Comparison of ENCODE assay signal across 10 cellular contexts in the genomic region with DNA sequence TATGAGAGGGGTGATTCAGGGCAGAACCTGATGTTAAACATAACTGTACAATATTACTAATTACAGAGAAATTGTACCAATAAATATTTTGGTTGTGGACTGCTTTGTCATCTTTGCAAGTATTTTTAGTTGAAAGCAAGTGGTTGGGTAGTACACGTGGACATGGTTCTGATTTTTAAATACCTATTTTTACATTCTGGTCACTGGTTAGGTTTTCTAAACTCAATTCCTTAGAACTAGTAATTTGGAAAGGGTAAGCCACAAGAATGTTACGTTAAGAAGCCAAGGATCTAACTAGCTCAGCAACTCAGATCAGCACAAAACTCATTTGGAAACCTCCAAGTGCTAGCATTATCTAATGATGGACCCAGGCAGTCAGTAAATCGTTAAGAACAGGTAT. TPM values are rescaled to one million over a fixed set of nuclear protein-coding genes. Genes with fewer than 3 reads are reported as not detected.
A peak's percentile ranks its signal among the peaks of the same experiment; 100 is the strongest.
DNase-seq lines count a peak whose midpoint lies in the region; ATAC-seq, FAIRE-seq and TF ChIP-seq lines count a peak whose summit lies in the region.
"Had no signal": no experiment of that assay in that cellular context is flagged by ENCODE, and none has a peak within 500 bp of the region (broad histone marks: within the 10 kb centered on the region; RNA-seq: fewer than 3 reads in every experiment).

No MANE protein-coding gene starts in this region.

- TF ChIP-seq CTCF in K562 (IDR thresholded peaks at IDR 0.05 in 2 of 3, conservative IDR thresholded peaks at IDR 0.05 in 1 of 3; ENCODE audit: insufficient read depth in 2 of 3, low read depth in 1 of 3, low read length in 3 of 3) (no peak), psoas muscle (IDR thresholded peaks at IDR 0.05) (no peak)

- H2AFZ ChIP-seq in GM23248 (peak overlapping the region; percentile 98), K562 (ENCODE audit: low read depth, low read length) (no peak overlapping the region)

- H3K36me3 Mint-ChIP-seq in naive thymus-derived CD4-positive, alpha-beta T cell: peaks cover 0 to 6% (median 3%) of the 10 kb centered on the region in 5 donors

- H3K27ac Mint-ChIP-seq in naive thymus-derived CD4-positive, alpha-beta T cell: peak overlapping the region in 7 of 9 donors; percentile 32 to 85 (median 62)

- H3K9me3 Mint-ChIP-seq in naive thymus-derived CD4-positive, alpha-beta T cell: peaks cover 0 to 22% (median 10%) of the 10 kb centered on the region in 11 donors

- peaks cover 39% of the 10 kb centered on the region for H3F3A ChIP-seq in GM23248 (ENCODE audit: insufficient read depth)

- no peak for TF ChIP-seq EP300 in K562 (IDR thresholded peaks at IDR 0.05; ENCODE audit: low read length)

- H3K4me1 ChIP-seq in GM23248 (ENCODE audit: insufficient read depth): peaks cover 26% of the 10 kb centered on the region
- H3K4me1 ChIP-seq in K562 (replicated peaks in 1 of 2; ENCODE audit: control insufficient read depth in 2 of 2, insufficient read depth in 2 of 2, low read length in 2 of 2): peaks cover 3 to 16% of the 10 kb centered on the region in 2 experiments; a peak in 3 of 5 replicates
- peaks cover 0 to 6% of the 10 kb centered on the region in 2 donors for H3K4me1 ChIP-seq in naive thymus-derived CD4-positive, alpha-beta T cell (ENCODE audit: control insufficient read depth in 2 of 2, insufficient read depth in 2 of 2, low read length in 2 of 2)
- H3K4me1 ChIP-seq in psoas muscle: no peaks in the 10 kb centered on the region

- POLR2A ChIA-PET in K562 (lab: Yijun Ruan, JAX): interaction anchor here (0.6 to 1.0 kb wide), 2 partner anchors 10 to 38 kb away, joined by 3 to 7 read pairs; no protein-coding TSS in a partner anchor
- POLR2A ChIA-PET in naive thymus-derived CD4-positive, alpha-beta T cell (lab: Charles Lee): interaction anchor here (0.8 kb wide), 1 partner anchor 9 kb away, joined by 4 read pairs; no protein-coding TSS in a partner anchor

- 4 to 5% methylated on average over 3 of the region's 3 CpGs for WGBS in GM23248 (ENCODE audit: low coverage in 1 of 2, low lambda C conversion rate in 2 of 2, missing lambda C conversion rate in 2 of 2), 2 experiments
- WGBS in K562 (ENCODE audit: insufficient coverage, low coverage, missing lambda C conversion rate): 4% methylated on average over 3 of the region's 3 CpGs
- WGBS in psoas muscle, 3 donors: 51 to 73% (median 60%) methylated on average over 3 of the region's 3 CpGs

- H3K4me2 ChIP-seq in GM23248 (ENCODE audit: unreplicated experiment) (peak overlapping the region; percentile 95), K562 (ENCODE audit: insufficient read depth, low read length) (no peak overlapping the region)

- H3K4me3 Mint-ChIP-seq in naive thymus-derived CD4-positive, alpha-beta T cell: peak overlapping the region in 1 of 10 donors; percentile 92

- H3K4me1 Mint-ChIP-seq in naive thymus-derived CD4-positive, alpha-beta T cell: peaks cover 8 to 27% (median 25%) of the 10 kb centered on the region in 7 donors

- H3K9me3 ChIP-seq in GM23248 (ENCODE audit: low read depth) (no peaks in the 10 kb centered on the region), K562 (replicated peaks; ENCODE audit: control insufficient read depth, insufficient read depth, low read depth, low read length) (no peaks in the 10 kb centered on the region), psoas muscle (peaks cover 8% of the 10 kb centered on the region)
- peaks cover 0 to 8% (median 0%) of the 10 kb centered on the region in 3 experiments for H3K9me3 ChIP-seq in naive thymus-derived CD4-positive, alpha-beta T cell (ENCODE audit: control insufficient read depth in 2 of 3, low read length in 3 of 3)

- intact Hi-C loops in K562 (cut with micrococcal nuclease) (loop anchor here (5.0 kb wide), 1 partner anchor 57 kb away; no protein-coding TSS in a partner anchor), psoas muscle (cut with DNase I) (loop anchor here in 1 of 2 donors (5.0 kb wide), 1 partner anchor 57 kb away; no protein-coding TSS in a partner anchor)
- intact Hi-C loops in naive thymus-derived CD4-positive, alpha-beta T cell (cut with micrococcal nuclease): loop anchor here (5.0 to 10.0 kb wide), 5 partner anchors 57 to 926 kb away; partner anchors contain the start of gene AKAP7 (in 1 of the 2)

- H3K79me2 ChIP-seq in GM23248 (ENCODE audit: insufficient read depth) (peaks cover 47% of the 10 kb centered on the region), K562 (ENCODE audit: control insufficient read depth, insufficient read depth, low read length) (peaks cover 49% of the 10 kb centered on the region)

- TF ChIP-seq POLR2A in K562 (conservative IDR thresholded peaks at IDR 0.05): no peak

- ATAC-seq in K562: no peak
- no peak for ATAC-seq in naive thymus-derived CD4-positive, alpha-beta T cell
- ATAC-seq in psoas muscle: no peak
- no peak for ATAC-seq in HG03469 (IDR thresholded peaks at IDR 0.05; ENCODE audit: unreplicated experiment)
- ATAC-seq in GM18498 (IDR thresholded peaks at IDR 0.05; ENCODE audit: unreplicated experiment): no peak

- peak; percentile 10 for DNase-seq in AG08396 (ENCODE audit: low spot score)
- peak; percentile 48 for DNase-seq in GM23248
- DNase-seq in K562 (ENCODE audit: extremely low read depth in 1 of 4, low spot score in 3 of 4): no peak
- DNase-seq in naive thymus-derived CD4-positive, alpha-beta T cell: no peak
- no peak for DNase-seq in psoas muscle
- DNase-seq in foreskin melanocyte: no peak
- DNase-seq: CD8-positive, alpha-beta memory T cell had no signal

- TF ChIP-seq RAD21 in K562 (CRISPR knock-in tag; conservative IDR thresholded peaks at IDR 0.05 in 1 of 2, IDR thresholded peaks at IDR 0.05 in 1 of 2): no peak

- FAIRE-seq in K562 (lab: Jason Lieb, UNC): no peak
- FAIRE-seq: urothelium cell line had no signal

- H3K27me3 ChIP-seq in GM23248 (replicated peaks; ENCODE audit: insufficient read depth) (no peaks in the 10 kb centered on the region), K562 (ENCODE audit: control insufficient read depth in 2 of 2, insufficient read depth in 2 of 2, low read length in 2 of 2) (no peaks in the 10 kb centered on the region), psoas muscle (ENCODE audit: insufficient read depth in 3 of 3, low read length in 2 of 3) (no peaks in the 10 kb centered on the region)
- no peaks in the 10 kb centered on the region for H3K27me3 ChIP-seq in naive thymus-derived CD4-positive, alpha-beta T cell (ENCODE audit: control insufficient read depth in 2 of 2, insufficient read depth in 2 of 2, low read length in 2 of 2)

- CTCF ChIA-PET in K562 (lab: Yijun Ruan, JAX; ENCODE audit: low intra/inter-chr PET ratio): no interaction called here
- CTCF ChIA-PET in naive thymus-derived CD4-positive, alpha-beta T cell (lab: Charles Lee): interaction anchor here (1.0 kb wide), 1 partner anchor 175 kb away, joined by 3 read pairs; no protein-coding TSS in a partner anchor

- H3K9ac ChIP-seq in GM23248 (peak overlapping the region; percentile 82), K562 (ENCODE audit: insufficient read depth in 1 of 2, low read depth in 2 of 2, low read length in 2 of 2) (no peak overlapping the region)

- no TSS peak for BruUV-seq in K562 (replicated peaks; lab: Mats Ljungman, UMichigan)

- peak overlapping the region; percentile 87 for H3K4me3 ChIP-seq in GM23248
- no peak overlapping the region for H3K4me3 ChIP-seq in K562
- H3K4me3 ChIP-seq in naive thymus-derived CD4-positive, alpha-beta T cell (ENCODE audit: low read length): no peak overlapping the region
- no peak overlapping the region for H3K4me3 ChIP-seq in psoas muscle

- H4K20me1 ChIP-seq in GM23248 (ENCODE audit: insufficient read depth): no peaks in the 10 kb centered on the region
- no peaks in the 10 kb centered on the region for H4K20me1 ChIP-seq in K562 (replicated peaks; ENCODE audit: control insufficient read depth, insufficient read depth, low read length)

- no peaks in the 10 kb centered on the region for H3K9me2 ChIP-seq in GM23248 (ENCODE audit: insufficient read depth)

- in situ Hi-C loops in GM23248 (cut with MboI) (no loop called here), K562 (cut with MboI) (no loop called here)

- H3K27me3 Mint-ChIP-seq in naive thymus-derived CD4-positive, alpha-beta T cell: peaks cover 0 to 29% (median 0%) of the 10 kb centered on the region in 5 donors

- H3K27ac ChIP-seq in GM23248 (peak overlapping the region; percentile 54), K562 (ENCODE audit: extremely low read depth, low read depth, low read length) (peak overlapping the region; percentile 21; the same call in 1 of the 3 replicates), psoas muscle (no peak overlapping the region)
- no peak overlapping the region for H3K27ac ChIP-seq in naive thymus-derived CD4-positive, alpha-beta T cell (ENCODE audit: low read depth, low read length)

- no peaks in the 10 kb centered on the region for H3K9me1 ChIP-seq in K562 (ENCODE audit: control insufficient read depth, insufficient read depth, low read length)

- no peaks in the 10 kb centered on the region for H3K36me3 ChIP-seq in GM23248 (ENCODE audit: low read depth)
- H3K36me3 ChIP-seq in K562 (ENCODE audit: control insufficient read depth, insufficient read depth, low read length): no peaks in the 10 kb centered on the region
- peaks cover 0 to 6% (median 0%) of the 10 kb centered on the region in 3 experiments for H3K36me3 ChIP-seq in naive thymus-derived CD4-positive, alpha-beta T cell (ENCODE audit: control insufficient read depth in 2 of 3, insufficient read depth in 3 of 3, low read length in 3 of 3)
- H3K36me3 ChIP-seq in psoas muscle (ENCODE audit: insufficient read depth in 1 of 2, low read depth in 1 of 2): no peaks in the 10 kb centered on the region

RNA-seq across cellular contexts. Expression of gene EPB41L2, which starts 2.7 kb away (rescaled TPM):
- total RNA-seq in GM23248 (2014; rRNA removed; shearing (Covaris generic)): 23.2 and 31.9 TPM in 2 replicates
- polyA plus RNA-seq in GM23248 (2016; fragmentation: Nextera tagmentation; extraction: Ambion mirVana) (27.8 and 31.3 TPM in 2 replicates), K562 (2011; rRNA removed) (20.5 and 20.9 TPM in 2 replicates), K562 (2014; fragmentation: Illumina TruSeq; extraction: Trizol) (53.6 and 54.5 TPM in 2 replicates), K562 (2014; fragmentation: Nextera tagmentation; extraction: Ambion mirVana) (10 to 100 TPM in 1 of 2 experiments, 1 to 10 TPM in 1; 5.1 to 12.2 TPM), K562 (2014; rRNA removed) (22.7 and 25.0 TPM in 2 replicates), psoas muscle (10 to 100 TPM in 2 of 3 donors, 1 to 10 TPM in 1; 8.5 to 13.6 (median 10.1) TPM)
- 25.7 and 90.9 TPM in 2 replicates for total RNA-seq in K562 (2011; cell fraction: chromatin; rRNA removed; ENCODE audit: low replicate concordance)
- total RNA-seq in K562 (2011; cell fraction: nucleolus; rRNA removed): 7.8 and 13.9 TPM in 2 replicates
- total RNA-seq in K562 (2011; cell fraction: nucleoplasm; rRNA removed): 39.1 and 61.2 TPM in 2 replicates
- total RNA-seq in K562 (2014; rRNA removed) (23.9 and 25.8 TPM in 2 replicates), K562 (2014; rRNA removed; fragmentation: Illumina TruSeq; extraction: Trizol) (26.5 and 35.5 TPM in 2 replicates), K562 (2015; rRNA removed; fragmentation: Illumina TruSeq; extraction: Trizol) (18.3 and 23.5 TPM in 2 replicates), K562 (2021) (31.1 and 32.6 TPM in 2 replicates), psoas muscle (10 to 100 TPM; 22.7 to 75.7 (median 33.8) TPM)
- 10.6 and 21.0 TPM in 2 replicates for polyA plus RNA-seq in K562 (2011; cell fraction: cytosol; rRNA removed)
- polyA plus RNA-seq in K562 (2011; cell fraction: nucleus; rRNA removed): 25.7 and 33.2 TPM in 2 replicates
- 24.5 and 40.7 TPM in 2 replicates for polyA plus RNA-seq in K562 (2012)
- 34.2 and 38.4 TPM in 2 replicates for polyA minus RNA-seq in K562 (2011; rRNA and poly(A)+ RNA removed)
- polyA minus RNA-seq in K562 (2011; cell fraction: cytosol; rRNA and poly(A)+ RNA removed): 15.0 and 19.6 TPM in 2 replicates
- 22.5 and 41.9 TPM in 2 replicates for polyA minus RNA-seq in K562 (2011; cell fraction: nucleus; rRNA and poly(A)+ RNA removed)
- total RNA-seq in naive thymus-derived CD4-positive, alpha-beta T cell: 10 to 100 TPM; 10.3 to 26.9 (median 20.9) TPM
- polyA plus RNA-seq in naive thymus-derived CD4-positive, alpha-beta T cell: 1 to 10 TPM; 4.6 to 6.4 TPM

Comparison
In these comparisons a context has a peak if more than half of its experiments do, and no peak if none do; other contexts are left out.
1. DNase-seq: peak in AG08396 (single experiment) and GM23248 (single experiment); none in K562 (0 of 4), naive thymus-derived CD4-positive, alpha-beta T cell (0 of 9), psoas muscle (0 of 2) and foreskin melanocyte (single experiment).
2. H3K27ac ChIP-seq: peak in GM23248 (single experiment) and K562 (single experiment); none in naive thymus-derived CD4-positive, alpha-beta T cell (single experiment) and psoas muscle (single experiment).